Comparison of ENCODE assay signal across 12 cellular contexts in genomic region chr2:65070856-65071255, GRCh38. TPM values are rescaled to one million over a fixed set of nuclear protein-coding genes. Genes with fewer than 3 reads are reported as not detected.
A peak's percentile ranks its signal among the peaks of the same experiment; 100 is the strongest.
DNase-seq lines count a peak whose midpoint lies in the region; ATAC-seq, FAIRE-seq and TF ChIP-seq lines count a peak whose summit lies in the region.
"Had no signal": no experiment of that assay in that cellular context is flagged by ENCODE, and none has a peak within 500 bp of the region (broad histone marks: within the 10 kb centered on the region; RNA-seq: fewer than 3 reads in every experiment).

No MANE protein-coding gene starts in this region.

- H3K27me3 Mint-ChIP-seq in stimulated activated naive CD8-positive, alpha-beta T cell treated with anti-CD3 and anti-CD28 coated beads, Interleukin-15, Interleukin-2, amounts not matched to agents 100 ng/mL and 50 ng/mL, for 24 hours = no peaks in the 10 kb centered on the region
- no peaks in the 10 kb centered on the region for H3K27me3 Mint-ChIP-seq in astrocyte (ENCODE audit: low read depth, unreplicated experiment)

- H3K9me3 ChIP-seq in astrocyte (ENCODE audit: insufficient read depth, low read depth, low read length) (no peaks in the 10 kb centered on the region), mesodermal cell (ENCODE audit: control insufficient read depth, low read length) (no peaks in the 10 kb centered on the region)

- FAIRE-seq in astrocyte (lab: Jason Lieb, UNC) = no peak
- FAIRE-seq in GM19239 (lab: Jason Lieb, UNC) = no peak
- FAIRE-seq: frontal cortex had no signal

- no peak overlapping the region for H2AFZ ChIP-seq in astrocyte (ENCODE audit: low read depth, low read length)

- H3K4me2 ChIP-seq in astrocyte (ENCODE audit: low read length) = peak overlapping the region; percentile 31

- H3K36me3 ChIP-seq in astrocyte (ENCODE audit: insufficient read depth, low read length) = peaks cover 20% of the 10 kb centered on the region
- H3K36me3 ChIP-seq in mesodermal cell (ENCODE audit: control insufficient read depth, insufficient read depth, low read length) = peaks cover 71% of the 10 kb centered on the region

- H3K27me3 ChIP-seq in astrocyte (ENCODE audit: insufficient read depth, low read length) = no peaks in the 10 kb centered on the region

- H3K4me1 Mint-ChIP-seq in stimulated activated naive CD8-positive, alpha-beta T cell treated with anti-CD3 and anti-CD28 coated beads, Interleukin-15, Interleukin-2, amounts not matched to agents 100 ng/mL and 50 ng/mL, for 24 hours (ENCODE audit: low read depth) = peaks cover 29% of the 10 kb centered on the region
- peaks cover 11% of the 10 kb centered on the region for H3K4me1 Mint-ChIP-seq in astrocyte (ENCODE audit: low read depth, unreplicated experiment)

- H3K27ac ChIP-seq in astrocyte (ENCODE audit: low read depth, low read length) = no peak overlapping the region
- peak overlapping the region; percentile 80 for H3K27ac ChIP-seq in mesodermal cell (ENCODE audit: low read depth, low read length, severe bottlenecking)

- H3K9me3 Mint-ChIP-seq in stimulated activated naive CD8-positive, alpha-beta T cell treated with anti-CD3 and anti-CD28 coated beads, Interleukin-15, Interleukin-2, amounts not matched to agents 100 ng/mL and 50 ng/mL, for 24 hours = no peaks in the 10 kb centered on the region
- H3K9me3 Mint-ChIP-seq in astrocyte (ENCODE audit: unreplicated experiment) = no peaks in the 10 kb centered on the region

- H4K20me1 ChIP-seq in astrocyte (ENCODE audit: insufficient read depth, low read length) = peaks cover 59% of the 10 kb centered on the region

- no peak for ATAC-seq in stimulated activated naive CD8-positive, alpha-beta T cell treated with anti-CD3 and anti-CD28 coated beads, Interleukin-15, Interleukin-2, amounts not matched to agents 100 U/mL and 50 U/mL, for 24 hours

- peak overlapping the region; percentile 34 for H3K9ac ChIP-seq in astrocyte (ENCODE audit: low read length)

- no peak for TF ChIP-seq CTCF in astrocyte (IDR thresholded peaks at IDR 0.05; ENCODE audit: insufficient read depth, low read depth, low read length)

- peaks cover 20% of the 10 kb centered on the region for H3K4me1 ChIP-seq in astrocyte (ENCODE audit: insufficient read depth, low read length)
- H3K4me1 ChIP-seq in mesodermal cell (ENCODE audit: control insufficient read depth, insufficient read depth, low read length, poor library complexity, severe bottlenecking) = peaks cover 31% of the 10 kb centered on the region

- WGBS in mesodermal cell (ENCODE audit: insufficient coverage in 2 of 2), 2 experiments = 95 to 97% methylated on average over 6 of the region's 6 CpGs

- no peak overlapping the region for H3K4me3 ChIP-seq in astrocyte (ENCODE audit: insufficient read depth, low read depth, low read length)
- no peak overlapping the region for H3K4me3 ChIP-seq in mesodermal cell (ENCODE audit: extremely low read depth, insufficient read depth, low read length, poor library complexity, severe bottlenecking)

- H3K36me3 Mint-ChIP-seq in stimulated activated naive CD8-positive, alpha-beta T cell treated with anti-CD3 and anti-CD28 coated beads, Interleukin-15, Interleukin-2, amounts not matched to agents 100 ng/mL and 50 ng/mL, for 24 hours (ENCODE audit: low read depth) = peaks cover 21% of the 10 kb centered on the region
- H3K36me3 Mint-ChIP-seq in astrocyte (ENCODE audit: low read depth, unreplicated experiment) = peaks cover 18% of the 10 kb centered on the region

- H3K4me3 Mint-ChIP-seq in stimulated activated naive CD8-positive, alpha-beta T cell treated with anti-CD3 and anti-CD28 coated beads, Interleukin-15, Interleukin-2, amounts not matched to agents 100 ng/mL and 50 ng/mL, for 24 hours = no peak overlapping the region
- no peak overlapping the region for H3K4me3 Mint-ChIP-seq in astrocyte (ENCODE audit: unreplicated experiment)

- no peak for DNase-seq in stimulated activated naive CD8-positive, alpha-beta T cell treated with anti-CD3 and anti-CD28 coated beads, Interleukin-15, Interleukin-2, amounts not matched to agents 100 U/mL and 50 U/mL, for 24 hours
- DNase-seq in astrocyte (ENCODE audit: low read depth) = no peak
- DNase-seq in NCI-H2171 (lab: John Stamatoyannopoulos, UW) = no peak
- no peak for DNase-seq in RPMI8226
- no peak for DNase-seq in GM19239 (ENCODE audit: insufficient read length, low spot score)
- no peak for DNase-seq in effector CD4-positive, alpha-beta T cell
- DNase-seq: activated CD4-positive, alpha-beta T cell treated with anti-CD3 and anti-CD28 coated beads, Interleukin-2, amount 50 U/mL, for 4 hours; COR-L47; MM.1S had no signal

- peak overlapping the region; percentile 93 for H3K27ac Mint-ChIP-seq in stimulated activated naive CD8-positive, alpha-beta T cell treated with anti-CD3 and anti-CD28 coated beads, Interleukin-15, Interleukin-2, amounts not matched to agents 100 ng/mL and 50 ng/mL, for 24 hours
- peak overlapping the region; percentile 95 for H3K27ac Mint-ChIP-seq in astrocyte (ENCODE audit: unreplicated experiment)

- peaks cover 25% of the 10 kb centered on the region for H3K79me2 ChIP-seq in astrocyte (ENCODE audit: insufficient read depth, low read length)

RNA-seq across cellular contexts. Expression of gene CEP68, which starts 14.6 kb away (rescaled TPM):
- total RNA-seq in astrocyte = 6.9 and 8.1 TPM in 2 replicates
- polyA plus RNA-seq in mesodermal cell (2013, experiment 1 of 2) = 11.8 TPM
- 11.2 TPM for polyA plus RNA-seq in mesodermal cell (2013, experiment 2 of 2)

RNA-seq across cellular contexts. Expression of gene RAB1A, which starts 59.0 kb away (rescaled TPM):
- 259 and 264 TPM in 2 replicates for total RNA-seq in astrocyte
- polyA plus RNA-seq in mesodermal cell (2013, experiment 1 of 2) = 244 TPM
- 238 TPM for polyA plus RNA-seq in mesodermal cell (2013, experiment 2 of 2)
